ENCODE assay signal across 18 cellular contexts in genomic region chr10:35428521-35428920, GRCh38.
DNase-seq lines count a peak whose midpoint lies in the region; ATAC-seq, FAIRE-seq and TF ChIP-seq lines count a peak whose summit lies in the region.
"Had no signal": no experiment of that assay in that cellular context is flagged by ENCODE, and none has a peak within 500 bp of the region (broad histone marks: within the 10 kb centered on the region; RNA-seq: fewer than 3 reads in every experiment).

No MANE protein-coding gene starts in this region.

- no peak overlapping the region for H2AK5ac ChIP-seq in neuronal stem cell (ENCODE audit: low read depth, low read length)

- in situ Hi-C loops in K562 (cut with MboI) = no loop called here

- H4K91ac ChIP-seq in neuronal stem cell (ENCODE audit: low read depth, low read length, poor library complexity) = no peak overlapping the region

- no peak overlapping the region for H3K4me3 ChIP-seq in breast epithelium
- no peak overlapping the region for H3K4me3 ChIP-seq in K562
- H3K4me3 ChIP-seq in neuronal stem cell (ENCODE audit: low read length in 2 of 2) = no peak overlapping the region
- H3K4me3 ChIP-seq in upper lobe of right lung = no peak overlapping the region
- H3K4me3 ChIP-seq: Peyer's patch had no signal

- peaks cover 8% of the 10 kb centered on the region for H3K79me1 ChIP-seq in neuronal stem cell (ENCODE audit: low read depth, low read length)

- H2BK5ac ChIP-seq in neuronal stem cell (ENCODE audit: low read length) = no peak overlapping the region

- H3K18ac ChIP-seq in neuronal stem cell (ENCODE audit: low read length) = peak overlapping the region; percentile 15

- H3K27me3 Mint-ChIP-seq in MCF 10A (ENCODE audit: insufficient read depth, unreplicated experiment) = no peaks in the 10 kb centered on the region
- H3K27me3 Mint-ChIP-seq: B cell had no signal

- peak overlapping the region; percentile 43 for H3K27ac Mint-ChIP-seq in MCF 10A (ENCODE audit: low read depth, unreplicated experiment)
- H3K27ac Mint-ChIP-seq: B cell had no signal

- H3K9me3 ChIP-seq in breast epithelium (no peaks in the 10 kb centered on the region), K562 (replicated peaks; ENCODE audit: control insufficient read depth, insufficient read depth, low read depth, low read length) (peaks cover 3% of the 10 kb centered on the region; the same call in 1 of the 2 replicates), neuronal stem cell (replicated peaks in 1 of 2; ENCODE audit: control insufficient read depth in 2 of 2, insufficient read depth in 1 of 2, low read depth in 1 of 2, low read length in 2 of 2) (no peaks in the 10 kb centered on the region), upper lobe of right lung (no peaks in the 10 kb centered on the region)
- H3K9me3 ChIP-seq: Peyer's patch had no signal

- H3K14ac ChIP-seq in neuronal stem cell (ENCODE audit: low read length) = no peak overlapping the region

- H3K4me3 Mint-ChIP-seq in MCF 10A (ENCODE audit: unreplicated experiment) = no peak overlapping the region
- H3K4me3 Mint-ChIP-seq: B cell had no signal

- H4K20me1 ChIP-seq in K562 (replicated peaks; ENCODE audit: control insufficient read depth, insufficient read depth, low read length) = no peaks in the 10 kb centered on the region

- no peak for TF ChIP-seq CTCF in MCF 10A (IDR thresholded peaks at IDR 0.05; ENCODE audit: unreplicated experiment)
- no peak for TF ChIP-seq CTCF in breast epithelium (IDR thresholded peaks at IDR 0.05)
- TF ChIP-seq CTCF in K562 (IDR thresholded peaks at IDR 0.05 in 2 of 3, conservative IDR thresholded peaks at IDR 0.05 in 1 of 3; ENCODE audit: insufficient read depth in 2 of 3, low read depth in 1 of 3, low read length in 3 of 3) = no peak
- no peak for TF ChIP-seq CTCF in upper lobe of right lung (IDR thresholded peaks at IDR 0.05)

- no peak overlapping the region for H4K8ac ChIP-seq in neuronal stem cell (ENCODE audit: low read depth, low read length)

- H3K36me3 ChIP-seq in breast epithelium (no peaks in the 10 kb centered on the region), K562 (ENCODE audit: control insufficient read depth, insufficient read depth, low read length) (peaks cover 4% of the 10 kb centered on the region; the same call in 1 of the 3 replicates), neuronal stem cell (replicated peaks in 1 of 2; ENCODE audit: control insufficient read depth in 2 of 2, insufficient read depth in 2 of 2, low read length in 2 of 2) (peaks cover 0 to 2% of the 10 kb centered on the region in 2 donors), upper lobe of right lung (no peaks in the 10 kb centered on the region)
- H3K36me3 ChIP-seq: Peyer's patch had no signal

- no peaks in the 10 kb centered on the region for H3K27me3 ChIP-seq in breast epithelium
- H3K27me3 ChIP-seq in K562 (ENCODE audit: control insufficient read depth in 2 of 2, insufficient read depth in 2 of 2, low read length in 2 of 2) = no peaks in the 10 kb centered on the region
- no peaks in the 10 kb centered on the region for H3K27me3 ChIP-seq in neuronal stem cell (ENCODE audit: control insufficient read depth in 3 of 3, insufficient read depth in 3 of 3, low read depth in 1 of 3, low read length in 3 of 3)
- H3K27me3 ChIP-seq in upper lobe of right lung = no peaks in the 10 kb centered on the region
- H3K27me3 ChIP-seq: Peyer's patch had no signal

- ATAC-seq in K562 (no peak; the same call in 1 of the 3 replicates), upper lobe of right lung (peak; percentile 14), HG02623 (IDR thresholded peaks at IDR 0.05; ENCODE audit: unreplicated experiment) (no peak)

- no peaks in the 10 kb centered on the region for H3K4me1 ChIP-seq in breast epithelium
- peaks cover 0 to 6% of the 10 kb centered on the region in 2 experiments; a peak in 2 of 5 replicates for H3K4me1 ChIP-seq in K562 (replicated peaks in 1 of 2; ENCODE audit: control insufficient read depth in 2 of 2, insufficient read depth in 2 of 2, low read length in 2 of 2)
- peaks cover 12 to 32% of the 10 kb centered on the region in 2 donors for H3K4me1 ChIP-seq in neuronal stem cell (ENCODE audit: control insufficient read depth in 2 of 2, insufficient read depth in 1 of 2, low read depth in 1 of 2, low read length in 2 of 2)
- no peaks in the 10 kb centered on the region for H3K4me1 ChIP-seq in upper lobe of right lung

- H3K23ac ChIP-seq in neuronal stem cell (ENCODE audit: low read depth, low read length, poor library complexity) = no peak overlapping the region

- DNase-seq in MCF 10A (ENCODE audit: unreplicated experiment) = no peak
- DNase-seq in breast epithelium (ENCODE audit: low spot score in 2 of 2) = no peak
- DNase-seq in K562 (ENCODE audit: extremely low read depth in 1 of 4, low spot score in 3 of 4) = no peak
- DNase-seq in neuronal stem cell (ENCODE audit: low spot score) = no peak
- DNase-seq in upper lobe of right lung = no peak
- no peak for DNase-seq in DMS153 treated with DMSO at 0.1 percent for 48 hours (lab: John Stamatoyannopoulos, UW; ENCODE audit: unreplicated experiment)
- DNase-seq in SKM-1 (lab: John Stamatoyannopoulos, UW; ENCODE audit: unreplicated experiment) = no peak
- DNase-seq: ACHN, EL, HCEC 1CT, NCI-H1436 treated with DMSO at 0.1 percent for 48 hours, NCI-H2081, NCI-H524, Peyer's patch, SHP77 had no signal

- no peaks in the 10 kb centered on the region for H3K9me1 ChIP-seq in K562 (ENCODE audit: control insufficient read depth, insufficient read depth, low read length)

- H2BK15ac ChIP-seq in neuronal stem cell (ENCODE audit: low read length) = no peak overlapping the region

- no peak overlapping the region for H3K4ac ChIP-seq in neuronal stem cell (ENCODE audit: low read length)

- no peak overlapping the region for H2BK120ac ChIP-seq in neuronal stem cell (ENCODE audit: low read depth, low read length)

- H3K36me3 Mint-ChIP-seq in MCF 10A (ENCODE audit: insufficient read depth, unreplicated experiment) = peaks cover 5% of the 10 kb centered on the region

- no peak for TF ChIP-seq EP300 in K562 (IDR thresholded peaks at IDR 0.05; ENCODE audit: low read length)

- no peak for FAIRE-seq in K562 (lab: Jason Lieb, UNC)
- FAIRE-seq: HTR-8/SVneo had no signal

- H2BK12ac ChIP-seq in neuronal stem cell (ENCODE audit: low read length) = no peak overlapping the region

- 100% methylated on average over 1 of the region's 1 CpG for WGBS in K562 (ENCODE audit: insufficient coverage, low coverage, missing lambda C conversion rate)
- no CpG with 5 or more reads among the region's 1 CpG for WGBS in neuronal stem cell (ENCODE audit: extremely low coverage in 2 of 2, insufficient read length in 2 of 2, insufficient replicate concordance in 1 of 2), 2 donors

- peaks cover 37% of the 10 kb centered on the region for H3K4me1 Mint-ChIP-seq in MCF 10A (ENCODE audit: insufficient read depth, unreplicated experiment)

- peaks cover 90% of the 10 kb centered on the region for H3K79me2 ChIP-seq in K562 (ENCODE audit: control insufficient read depth, insufficient read depth, low read length)

- no peak overlapping the region for H3K9ac ChIP-seq in K562 (ENCODE audit: insufficient read depth in 1 of 2, low read depth in 2 of 2, low read length in 2 of 2)
- no peak overlapping the region for H3K9ac ChIP-seq in neuronal stem cell (ENCODE audit: low read depth, low read length, poor library complexity)

- no peak overlapping the region for H3K27ac ChIP-seq in breast epithelium
- no peak overlapping the region for H3K27ac ChIP-seq in K562 (ENCODE audit: extremely low read depth, low read depth, low read length)
- H3K27ac ChIP-seq in neuronal stem cell (replicated peaks; ENCODE audit: low read length) = no peak overlapping the region
- no peak overlapping the region for H3K27ac ChIP-seq in upper lobe of right lung
- H3K27ac ChIP-seq: Peyer's patch had no signal

- TF ChIP-seq RAD21 in K562 (CRISPR knock-in tag; conservative IDR thresholded peaks at IDR 0.05 in 1 of 2, IDR thresholded peaks at IDR 0.05 in 1 of 2) = no peak

- BruUV-seq in MCF 10A (replicated peaks; lab: Mats Ljungman, UMichigan) (no TSS peak), K562 (replicated peaks; lab: Mats Ljungman, UMichigan) (no TSS peak)

- TF ChIP-seq POLR2A in breast epithelium (IDR thresholded peaks at IDR 0.05) = no peak
- no peak for TF ChIP-seq POLR2A in K562 (conservative IDR thresholded peaks at IDR 0.05)

- intact Hi-C loops in MCF 10A (cut with micrococcal nuclease) = no loop called here
- intact Hi-C loops in breast epithelium (cut with DNase I; ENCODE audit: low total_unique reads) = no loop called here
- intact Hi-C loops in K562 (cut with micrococcal nuclease) = no loop called here
- intact Hi-C loops in upper lobe of right lung (cut with DNase I) = no loop called here

- H3K4me2 ChIP-seq in K562 (ENCODE audit: insufficient read depth, low read length) = no peak overlapping the region
- no peak overlapping the region for H3K4me2 ChIP-seq in neuronal stem cell (ENCODE audit: insufficient read depth, low read length, poor library complexity, severe bottlenecking)

- CTCF ChIA-PET in MCF 10A (lab: Yijun Ruan, JAX) (interaction anchor here (0.5 kb wide), 1 partner anchor 117 kb away, joined by 3 read pairs; no protein-coding TSS in a partner anchor), K562 (lab: Yijun Ruan, JAX; ENCODE audit: low intra/inter-chr PET ratio) (no interaction called here)

- no peak overlapping the region for H2AFZ ChIP-seq in K562 (ENCODE audit: low read depth, low read length)
- H2AFZ ChIP-seq in neuronal stem cell (ENCODE audit: low read length) = no peak overlapping the region

- peaks cover 7% of the 10 kb centered on the region for H3K9me3 Mint-ChIP-seq in MCF 10A (ENCODE audit: unreplicated experiment)

- POLR2A ChIA-PET in MCF 10A (lab: Yijun Ruan, JAX) (interaction anchor here (0.7 kb wide), 1 partner anchor 65 kb away, joined by 3 read pairs; no protein-coding TSS in a partner anchor), K562 (lab: Yijun Ruan, JAX) (no interaction called here)

TF ChIP-seq in K562, 482 proteins besides CTCF, POLR2A, EP300 and RAD21:
- TF ChIP-seq POLR2B (IDR thresholded peaks at IDR 0.05; ENCODE audit: low read depth, partially characterized antibody) = peak; percentile 39
- TF ChIP-seq HEY1 (CRISPR knock-in tag; IDR thresholded peaks at IDR 0.05; ENCODE audit: borderline replicate concordance) = no peak
- no peak for TF ChIP-seq ATF1 (CRISPR knock-in tag; IDR thresholded peaks at IDR 0.05)
- TF ChIP-seq ATF1 (tag; IDR thresholded peaks at IDR 0.05) = no peak
- no peak for TF ChIP-seq BRD4 (IDR thresholded peaks at IDR 0.05)
